ENCODE assay signal across 1 cellular context in the genomic region with DNA sequence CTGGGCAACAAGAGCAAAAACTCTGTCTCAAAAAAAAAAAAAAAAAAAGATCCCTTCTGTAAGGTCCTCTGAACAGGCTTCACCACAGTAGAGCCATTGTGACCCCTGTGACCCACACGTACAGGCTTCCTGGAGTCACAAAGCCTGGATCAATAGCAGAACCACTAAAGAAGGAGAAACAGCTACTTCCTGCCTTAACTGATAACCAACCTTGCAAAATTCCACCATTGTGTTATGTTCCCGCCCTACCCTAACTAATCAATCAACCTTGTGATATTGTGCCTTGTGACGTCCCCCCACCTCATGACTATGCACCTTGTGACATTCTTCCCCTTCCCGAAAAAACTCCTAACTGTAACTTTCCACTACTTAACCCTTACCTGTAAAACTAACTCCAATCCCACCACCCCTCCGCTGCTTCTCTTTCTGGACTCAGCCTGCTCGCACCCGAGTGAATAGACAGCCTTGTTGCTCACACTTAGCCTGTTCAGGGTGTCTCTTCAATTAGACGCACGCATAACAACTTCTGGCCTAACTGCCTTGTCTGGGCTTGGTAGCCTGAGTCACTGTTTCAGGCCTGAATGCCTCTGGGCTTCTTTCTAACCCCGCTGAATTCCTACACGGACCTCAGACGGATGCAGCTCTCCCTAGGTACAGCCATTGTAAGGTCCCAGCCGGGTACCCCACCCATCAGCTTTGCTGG.
TF ChIP-seq lines count a peak whose summit lies in the region.

No MANE protein-coding gene starts in this region.

TF ChIP-seq in WTC11, 78 proteins besides CTCF, POLR2A, EP300 and RAD21 (continued from another document):
- no peak for TF ChIP-seq TCF7 (CRISPR knock-in tag; IDR thresholded peaks at IDR 0.05; ENCODE audit: low read depth)
- no peak for TF ChIP-seq TEAD1 (CRISPR knock-in tag; IDR thresholded peaks at IDR 0.05)
- TF ChIP-seq FOXP1 (CRISPR knock-in tag; IDR thresholded peaks at IDR 0.05; ENCODE audit: borderline replicate concordance) = no peak
- TF ChIP-seq, protein P1, sequence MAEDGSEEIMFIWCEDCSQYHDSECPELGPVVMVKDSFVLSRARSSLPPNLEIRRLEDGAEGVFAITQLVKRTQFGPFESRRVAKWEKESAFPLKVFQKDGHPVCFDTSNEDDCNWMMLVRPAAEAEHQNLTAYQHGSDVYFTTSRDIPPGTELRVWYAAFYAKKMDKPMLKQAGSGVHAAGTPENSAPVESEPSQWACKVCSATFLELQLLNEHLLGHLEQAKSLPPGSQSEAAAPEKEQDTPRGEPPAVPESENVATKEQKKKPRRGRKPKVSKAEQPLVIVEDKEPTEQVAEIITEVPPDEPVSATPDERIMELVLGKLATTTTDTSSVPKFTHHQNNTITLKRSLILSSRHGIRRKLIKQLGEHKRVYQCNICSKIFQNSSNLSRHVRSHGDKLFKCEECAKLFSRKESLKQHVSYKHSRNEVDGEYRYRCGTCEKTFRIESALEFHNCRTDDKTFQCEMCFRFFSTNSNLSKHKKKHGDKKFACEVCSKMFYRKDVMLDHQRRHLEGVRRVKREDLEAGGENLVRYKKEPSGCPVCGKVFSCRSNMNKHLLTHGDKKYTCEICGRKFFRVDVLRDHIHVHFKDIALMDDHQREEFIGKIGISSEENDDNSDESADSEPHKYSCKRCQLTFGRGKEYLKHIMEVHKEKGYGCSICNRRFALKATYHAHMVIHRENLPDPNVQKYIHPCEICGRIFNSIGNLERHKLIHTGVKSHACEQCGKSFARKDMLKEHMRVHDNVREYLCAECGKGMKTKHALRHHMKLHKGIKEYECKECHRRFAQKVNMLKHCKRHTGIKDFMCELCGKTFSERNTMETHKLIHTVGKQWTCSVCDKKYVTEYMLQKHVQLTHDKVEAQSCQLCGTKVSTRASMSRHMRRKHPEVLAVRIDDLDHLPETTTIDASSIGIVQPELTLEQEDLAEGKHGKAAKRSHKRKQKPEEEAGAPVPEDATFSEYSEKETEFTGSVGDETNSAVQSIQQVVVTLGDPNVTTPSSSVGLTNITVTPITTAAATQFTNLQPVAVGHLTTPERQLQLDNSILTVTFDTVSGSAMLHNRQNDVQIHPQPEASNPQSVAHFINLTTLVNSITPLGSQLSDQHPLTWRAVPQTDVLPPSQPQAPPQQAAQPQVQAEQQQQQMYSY (CRISPR knock-in tag; IDR thresholded peaks at IDR 0.05) = no peak
- TF ChIP-seq, protein P2, sequence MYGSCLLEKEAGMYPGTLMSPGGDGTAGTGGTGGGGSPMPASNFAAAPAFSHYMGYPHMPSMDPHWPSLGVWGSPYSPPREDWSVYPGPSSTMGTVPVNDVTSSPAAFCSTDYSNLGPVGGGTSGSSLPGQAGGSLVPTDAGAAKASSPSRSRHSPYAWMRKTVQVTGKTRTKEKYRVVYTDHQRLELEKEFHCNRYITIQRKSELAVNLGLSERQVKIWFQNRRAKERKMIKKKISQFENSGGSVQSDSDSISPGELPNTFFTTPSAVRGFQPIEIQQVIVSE (CRISPR knock-in tag; IDR thresholded peaks at IDR 0.05; ENCODE audit: borderline replicate concordance) = no peak
- TF ChIP-seq GRHL2 (CRISPR knock-in tag; IDR thresholded peaks at IDR 0.05; ENCODE audit: insufficient replicate concordance, severe bottlenecking) = no peak
- TF ChIP-seq, protein P3, sequence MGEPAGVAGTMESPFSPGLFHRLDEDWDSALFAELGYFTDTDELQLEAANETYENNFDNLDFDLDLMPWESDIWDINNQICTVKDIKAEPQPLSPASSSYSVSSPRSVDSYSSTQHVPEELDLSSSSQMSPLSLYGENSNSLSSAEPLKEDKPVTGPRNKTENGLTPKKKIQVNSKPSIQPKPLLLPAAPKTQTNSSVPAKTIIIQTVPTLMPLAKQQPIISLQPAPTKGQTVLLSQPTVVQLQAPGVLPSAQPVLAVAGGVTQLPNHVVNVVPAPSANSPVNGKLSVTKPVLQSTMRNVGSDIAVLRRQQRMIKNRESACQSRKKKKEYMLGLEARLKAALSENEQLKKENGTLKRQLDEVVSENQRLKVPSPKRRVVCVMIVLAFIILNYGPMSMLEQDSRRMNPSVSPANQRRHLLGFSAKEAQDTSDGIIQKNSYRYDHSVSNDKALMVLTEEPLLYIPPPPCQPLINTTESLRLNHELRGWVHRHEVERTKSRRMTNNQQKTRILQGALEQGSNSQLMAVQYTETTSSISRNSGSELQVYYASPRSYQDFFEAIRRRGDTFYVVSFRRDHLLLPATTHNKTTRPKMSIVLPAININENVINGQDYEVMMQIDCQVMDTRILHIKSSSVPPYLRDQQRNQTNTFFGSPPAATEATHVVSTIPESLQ (CRISPR knock-in tag; IDR thresholded peaks at IDR 0.05) = no peak
- no peak for TF ChIP-seq NFATC4 (CRISPR knock-in tag; IDR thresholded peaks at IDR 0.05)
- no peak for TF ChIP-seq GTF2I (CRISPR knock-in tag; conservative IDR thresholded peaks at IDR 0.05)
- no peak for TF ChIP-seq EMX1 (CRISPR knock-in tag; IDR thresholded peaks at IDR 0.05)
